Comparison of ENCODE assay signal across 10 cellular contexts in the genomic region with DNA sequence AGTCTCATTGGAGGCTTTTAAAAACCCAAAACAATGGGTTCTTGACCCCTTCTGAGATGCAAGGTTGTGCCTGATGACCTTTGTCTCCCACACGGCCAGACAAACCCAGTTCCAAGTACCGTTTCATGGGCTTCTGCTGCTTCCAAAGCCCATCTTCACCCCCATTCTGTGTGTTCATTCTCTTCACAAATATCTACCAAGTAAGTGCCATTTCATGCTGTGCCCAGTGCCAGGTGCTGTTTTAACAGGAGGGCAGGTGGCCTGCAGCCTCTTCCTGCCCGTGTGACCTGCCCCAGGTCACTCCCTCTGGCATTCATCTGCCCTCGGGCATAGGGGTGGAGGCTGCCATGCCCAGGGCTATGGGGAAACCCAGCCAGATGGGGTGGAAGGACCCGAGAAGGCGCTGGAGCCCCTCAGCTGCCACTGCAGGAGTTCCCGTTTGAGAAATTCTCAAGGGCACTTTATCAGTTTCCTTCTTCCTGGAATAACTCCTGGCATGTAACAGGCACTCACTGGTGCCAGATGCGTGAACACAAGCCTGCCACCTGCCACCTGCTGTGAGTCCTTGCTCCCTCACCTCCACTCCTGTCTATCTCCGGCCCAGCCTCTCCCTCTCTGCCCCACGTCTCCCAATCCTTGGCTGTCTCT. TPM values are rescaled to one million over a fixed set of nuclear protein-coding genes. Genes with fewer than 3 reads are reported as not detected.
DNase-seq lines count a peak whose midpoint lies in the region; ATAC-seq and TF ChIP-seq lines count a peak whose summit lies in the region.
"Had no signal": no experiment of that assay in that cellular context is flagged by ENCODE, and none has a peak within 500 bp of the region (broad histone marks: within the 10 kb centered on the region; RNA-seq: fewer than 3 reads in every experiment).

No MANE protein-coding gene starts in this region.

- no peak overlapping the region for H3K4me3 Mint-ChIP-seq in nephron progenitor cell

- peaks cover 9% of the 10 kb centered on the region for H3K27me3 ChIP-seq in BLaER1

- DNase-seq in NCI-H2171 (lab: John Stamatoyannopoulos, UW) (peak; percentile 67), dermis blood vessel endothelial cell (peak; percentile 5), nephron progenitor cell (no peak), coronary artery (ENCODE audit: low spot score) (no peak), nucleus accumbens (lab: John Stamatoyannopoulos, UW) (no peak), midbrain (lab: John Stamatoyannopoulos, UW) (no peak)
- DNase-seq: activated effector memory CD4-positive, alpha-beta T cell treated with anti-CD3 and anti-CD28 coated beads, Interleukin-2, amount 50 U/mL, for 16 hours; PC-3 had no signal

- no peak overlapping the region for H3K4me3 ChIP-seq in BLaER1
- no peak overlapping the region for H3K4me3 ChIP-seq in coronary artery

- H3K4me1 ChIP-seq in BLaER1, result peaks cover 40% of the 10 kb centered on the region

- peak overlapping the region; percentile 86 for H3K27ac Mint-ChIP-seq in nephron progenitor cell

- no peaks in the 10 kb centered on the region for H3K9me3 Mint-ChIP-seq in nephron progenitor cell

- H3K36me3 ChIP-seq in BLaER1, result peaks cover 48% of the 10 kb centered on the region

- H3K36me3 Mint-ChIP-seq in nephron progenitor cell (ENCODE audit: low read depth), result peaks cover 21% of the 10 kb centered on the region

- TF ChIP-seq CTCF in nephron progenitor cell (IDR thresholded peaks at IDR 0.05) (no peak), coronary artery (IDR thresholded peaks at IDR 0.05) (no peak)

- H3K4me1 Mint-ChIP-seq in nephron progenitor cell, result peaks cover 11% of the 10 kb centered on the region

- no peak overlapping the region for H3K4me2 ChIP-seq in BLaER1

- peak overlapping the region; percentile 3; the same call in 1 of the 2 replicates for H3K27ac ChIP-seq in BLaER1
- H3K27ac ChIP-seq in coronary artery, result peak overlapping the region in 1 of 2 donors; percentile 82

- no peak overlapping the region for H3K9ac ChIP-seq in BLaER1

- no peaks in the 10 kb centered on the region for H3K9me3 ChIP-seq in BLaER1

- ATAC-seq in HG02798 (IDR thresholded peaks at IDR 0.05; ENCODE audit: poor library complexity, unreplicated experiment), result no peak
- ATAC-seq: PC-3 had no signal

- 0 out of 2 replicates have a peak, but pooled peaks cover 6% of the 10 kb centered on the region for H4K20me1 ChIP-seq in BLaER1

- H3K27me3 Mint-ChIP-seq in nephron progenitor cell (ENCODE audit: low read depth, poor library complexity), result peaks cover 5% of the 10 kb centered on the region

RNA-seq across cellular contexts. Expression of a gene that starts 12.5 kb away (rescaled TPM):
- 0.05 TPM in 1 of 2 replicates, not detected in the other for total RNA-seq in dermis blood vessel endothelial cell

RNA-seq across cellular contexts. Expression of a gene that starts 41.5 kb away (rescaled TPM):
- total RNA-seq in dermis blood vessel endothelial cell, result not detected in 2 replicates
- total RNA-seq: PC-3 had no signal

RNA-seq across cellular contexts. Expression of a gene that starts 57.2 kb away (rescaled TPM):
- total RNA-seq in dermis blood vessel endothelial cell, result 1.4 TPM in 1 of 2 replicates, not detected in the other
- total RNA-seq: PC-3 had no signal

Comparison
In these comparisons a context has a peak if more than half of its experiments do, and no peak if none do; other contexts are left out.
1. DNase-seq: peak in NCI-H2171 (single experiment) and dermis blood vessel endothelial cell (single experiment); none in nephron progenitor cell (single experiment), coronary artery (single experiment), nucleus accumbens (0 of 56) and midbrain (single experiment).